ENCODE assay signal across 9 cellular contexts in genomic region chr11:11351042-11351586, GRCh38.
"Had no signal": no experiment of that assay in that cellular context is flagged by ENCODE, and none has a peak within 500 bp of the region (broad histone marks: within the 10 kb centered on the region; RNA-seq: fewer than 3 reads in every experiment).

No MANE protein-coding gene starts in this region.

- DNase-seq: activated CD4-positive, alpha-beta T cell treated with anti-CD3 and anti-CD28 coated beads, Interleukin-2, amount 50 U/mL, for 1 hour; activated naive CD4-positive, alpha-beta T cell treated with Interleukin-2 at 50 U/mL for 16 hours; activated T-cell treated with anti-CD3 and anti-CD28 coated beads for 4 hours; foreskin melanocyte; heart left ventricle; immature natural killer cell; sigmoid colon; stimulated activated CD4-positive, alpha-beta T cell treated with anti-CD3 and anti-CD28 coated beads, Interleukin-1b, Interleukin-23, amount 100 ng/mL, for 48 hours had no signal

- H3K4me3 ChIP-seq: esophagus muscularis mucosa, heart left ventricle, sigmoid colon had no signal

- H3K9me3 ChIP-seq: esophagus muscularis mucosa, heart left ventricle, sigmoid colon had no signal

- H3K36me3 ChIP-seq: esophagus muscularis mucosa, sigmoid colon had no signal

- H3K27me3 ChIP-seq: esophagus muscularis mucosa, heart left ventricle, sigmoid colon had no signal

- H3K27ac ChIP-seq: esophagus muscularis mucosa, heart left ventricle had no signal
